In genomic region chr11:128419012-128419767, GRCh38 we compare ENCODE assay signal across 1 cellular context.
TF ChIP-seq lines count a peak whose summit lies in the region.

No MANE protein-coding gene starts in this region.

TF ChIP-seq in GM23338, 12 proteins besides CTCF, POLR2A, EP300 and RAD21 (continued from another document):
- no peak for TF ChIP-seq EZH2phosphoT487 (IDR thresholded peaks at IDR 0.05; ENCODE audit: unreplicated experiment)
TF ChIP-seq in GM23338: peak in this region for 0.
